Comparison of ENCODE assay signal across 34 cellular contexts in the genomic region with DNA sequence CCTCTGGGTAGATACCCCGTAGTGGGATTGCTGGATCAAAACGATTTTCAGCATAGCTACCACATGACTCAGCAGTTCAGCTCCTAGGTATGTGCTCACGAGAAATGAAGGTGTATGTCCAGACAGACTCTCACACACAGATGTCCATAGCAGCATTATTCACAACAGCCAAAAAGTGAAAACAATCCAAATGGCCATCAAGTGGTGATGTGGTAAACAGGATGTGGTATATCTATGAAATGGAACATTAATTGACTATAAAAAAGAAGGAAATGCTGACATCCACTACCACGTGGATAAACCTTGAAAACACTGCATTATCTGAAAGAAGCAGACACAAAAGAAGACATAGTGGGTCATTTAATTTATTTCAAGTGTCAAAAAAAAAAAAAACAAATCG.
"Had no signal": no experiment of that assay in that cellular context is flagged by ENCODE, and none has a peak within 500 bp of the region (broad histone marks: within the 10 kb centered on the region; RNA-seq: fewer than 3 reads in every experiment).

No MANE protein-coding gene starts in this region.

- DNase-seq: activated B cell treated with CpG ODN at 0.5 μM for 24 hours; activated CD4-positive, alpha-beta memory T cell treated with anti-CD3 and anti-CD28 coated beads for 36 hours; activated CD4-positive, alpha-beta T cell treated with anti-CD3 and anti-CD28 coated beads for 4 hours; activated CD4-positive, alpha-beta T cell treated with anti-CD3 and anti-CD28 coated beads, Interleukin-2, amount 10 ng/mL, durations not matched to agents 24 days and 14 days; activated CD4-positive, alpha-beta T cell treated with anti-CD3 and anti-CD28 coated beads, Interleukin-2, amount 50 U/mL, for 1 hour; activated CD4-positive, alpha-beta T cell treated with anti-CD3 and anti-CD28 coated beads, Interleukin-2, amount 50 U/mL, for 4 hours; activated CD4-positive, CD25-positive, alpha-beta regulatory T cell treated with anti-CD3 and anti-CD28 coated beads, Interleukin-2, amount 50 U/mL, for 72 hours; activated CD8-positive, alpha-beta memory T cell treated with anti-CD3 and anti-CD28 coated beads, Interleukin-2, amount 50 U/mL, for 4 hours; activated CD8-positive, alpha-beta T cell treated with anti-CD3 and anti-CD28 coated beads for 36 hours; activated effector memory CD4-positive, alpha-beta T cell treated with anti-CD3 and anti-CD28 coated beads, Interleukin-2, amount 50 U/mL, for 16 hours; activated gamma-delta T cell treated with Interleukin-2 at 50 U/mL for 16 hours; activated naive CD4-positive, alpha-beta T cell; activated naive CD4-positive, alpha-beta T cell treated with anti-CD3 and anti-CD28 coated beads for 36 hours; activated naive CD4-positive, alpha-beta T cell treated with anti-CD3 and anti-CD28 coated beads, Interleukin-2, amount 50 U/mL, for 16 hours; activated naive CD8-positive, alpha-beta T cell treated with anti-CD3 and anti-CD28 coated beads for 36 hours; activated T-cell treated with anti-CD3 and anti-CD28 coated beads for 4 hours; activated T-cell treated with anti-CD3 and anti-CD28 coated beads, Interleukin-2, amount 50 U/mL, for 1 hour; activated T-cell treated with anti-CD3 and anti-CD28 coated beads, Interleukin-2, amount 50 U/mL, for 4 hours; activated T-cell treated with anti-CD3 and anti-CD28 coated beads, Interleukin-2, amount 50 U/mL, for 72 hours; amniotic stem cell; aorta; body of pancreas; brain microvascular endothelial cell; central memory CD4-positive, alpha-beta T cell; T-helper 17 cell; T1000 had no signal

- H3K4me3 Mint-ChIP-seq: activated B cell treated with CpG ODN at 0.5 μM for 24 hours; activated CD4-positive, alpha-beta memory T cell treated with anti-CD3 and anti-CD28 coated beads for 36 hours; activated CD4-positive, alpha-beta T cell treated with anti-CD3 and anti-CD28 coated beads, Interleukin-2, amount 10 ng/mL, durations not matched to agents 24 days and 14 days; activated CD8-positive, alpha-beta T cell treated with anti-CD3 and anti-CD28 coated beads for 36 hours; activated naive CD4-positive, alpha-beta T cell treated with anti-CD3 and anti-CD28 coated beads for 36 hours; activated naive CD8-positive, alpha-beta T cell treated with anti-CD3 and anti-CD28 coated beads for 36 hours; activated T-cell treated with anti-CD3 and anti-CD28 coated beads, Interleukin-2, amount 50 U/mL, for 4 hours; activated T-cell treated with anti-CD3 and anti-CD28 coated beads, Interleukin-2, amount 50 U/mL, for 72 hours; activated T-helper 1 cell treated with anti-CD3 and anti-CD28 coated beads, Interleukin-12 subunit alpha, Interleukin-12 subunit beta, Interleukin-2, Interleukin-4 antibody, amounts not matched to agents 30 ng/mL and 10 ng/mL and 1 ng/mL, durations not matched to agents 14 hours and 24 hours and 36 hours; activated T-helper 17 cell treated with anti-CD3 and anti-CD28 coated beads, Interleukin-2, amount 50 U/mL, for 72 hours; T-helper 17 cell had no signal

- H3K4me3 ChIP-seq: adrenal gland, body of pancreas, breast epithelium had no signal

- H3K36me3 ChIP-seq: adrenal gland, brain microvascular endothelial cell, breast epithelium had no signal

- FAIRE-seq: astrocyte, TTC549 had no signal

- H3K9me3 ChIP-seq: adrenal gland, body of pancreas, breast epithelium had no signal

- H3K27me3 Mint-ChIP-seq: activated B cell treated with CpG ODN at 0.5 μM for 24 hours; activated CD4-positive, alpha-beta T cell treated with anti-CD3 and anti-CD28 coated beads, Interleukin-2, amount 10 ng/mL, durations not matched to agents 24 days and 14 days; activated CD8-positive, alpha-beta T cell treated with anti-CD3 and anti-CD28 coated beads for 36 hours had no signal

- H3K27ac Mint-ChIP-seq: activated B cell treated with CpG ODN at 0.5 μM for 24 hours; activated CD4-positive, alpha-beta memory T cell treated with anti-CD3 and anti-CD28 coated beads for 36 hours; activated CD4-positive, alpha-beta T cell treated with anti-CD3 and anti-CD28 coated beads, Interleukin-2, amount 10 ng/mL, durations not matched to agents 24 days and 14 days; activated CD8-positive, alpha-beta T cell treated with anti-CD3 and anti-CD28 coated beads for 36 hours; activated naive CD4-positive, alpha-beta T cell treated with anti-CD3 and anti-CD28 coated beads for 36 hours; activated naive CD4-positive, alpha-beta T cell treated with anti-CD3 and anti-CD28 coated beads, Interleukin-2, amount 50 U/mL, for 72 hours; activated naive CD8-positive, alpha-beta T cell treated with anti-CD3 and anti-CD28 coated beads for 36 hours; activated T-cell treated with anti-CD3 and anti-CD28 coated beads, Interleukin-2, amount 50 U/mL, for 72 hours; activated T-helper 1 cell treated with anti-CD3 and anti-CD28 coated beads, Interleukin-12 subunit alpha, Interleukin-12 subunit beta, Interleukin-2, Interleukin-4 antibody, amounts not matched to agents 30 ng/mL and 10 ng/mL and 1 ng/mL, durations not matched to agents 14 hours and 24 hours and 36 hours; activated T-helper 17 cell treated with anti-CD3 and anti-CD28 coated beads, Interleukin-2, amount 50 U/mL, for 72 hours; T-helper 17 cell had no signal

- H3K27ac ChIP-seq: adrenal gland, body of pancreas, brain microvascular endothelial cell, breast epithelium, VCaP had no signal

- H3K4me1 ChIP-seq: body of pancreas, breast epithelium had no signal

- H3K4me1 Mint-ChIP-seq: activated B cell treated with CpG ODN at 0.5 μM for 24 hours; activated CD4-positive, alpha-beta T cell treated with anti-CD3 and anti-CD28 coated beads, Interleukin-2, amount 10 ng/mL, durations not matched to agents 24 days and 14 days; activated naive CD8-positive, alpha-beta T cell treated with anti-CD3 and anti-CD28 coated beads for 36 hours; activated T-helper 17 cell treated with anti-CD3 and anti-CD28 coated beads, Interleukin-2, amount 50 U/mL, for 72 hours; T-helper 17 cell had no signal

- H3K36me3 Mint-ChIP-seq: activated naive CD4-positive, alpha-beta T cell treated with anti-CD3 and anti-CD28 coated beads, Interleukin-2, amount 50 U/mL, for 72 hours had no signal

- H3K27me3 ChIP-seq: adrenal gland, body of pancreas, brain microvascular endothelial cell had no signal

- H3K9me3 Mint-ChIP-seq: activated CD4-positive, alpha-beta T cell treated with anti-CD3 and anti-CD28 coated beads, Interleukin-2, amount 10 ng/mL, durations not matched to agents 24 days and 14 days; activated T-helper 1 cell treated with anti-CD3 and anti-CD28 coated beads, Interleukin-12 subunit alpha, Interleukin-12 subunit beta, Interleukin-2, Interleukin-4 antibody, amounts not matched to agents 30 ng/mL and 10 ng/mL and 1 ng/mL, durations not matched to agents 14 hours and 24 hours and 36 hours had no signal

- ATAC-seq: activated CD8-positive, alpha-beta T cell treated with anti-CD3 and anti-CD28 coated beads for 36 hours; activated naive CD4-positive, alpha-beta T cell treated with anti-CD3 and anti-CD28 coated beads, Interleukin-2, amount 50 U/mL, for 72 hours; activated T-cell treated with anti-CD3 and anti-CD28 coated beads, Interleukin-2, amount 50 U/mL, for 4 hours; activated T-cell treated with anti-CD3 and anti-CD28 coated beads, Interleukin-2, amount 50 U/mL, for 72 hours; activated T-helper 17 cell treated with anti-CD3 and anti-CD28 coated beads, Interleukin-2, amount 50 U/mL, for 72 hours; body of pancreas; T-helper 17 cell had no signal
